8 cellular contexts compared by ENCODE assay signal in the genomic region with DNA sequence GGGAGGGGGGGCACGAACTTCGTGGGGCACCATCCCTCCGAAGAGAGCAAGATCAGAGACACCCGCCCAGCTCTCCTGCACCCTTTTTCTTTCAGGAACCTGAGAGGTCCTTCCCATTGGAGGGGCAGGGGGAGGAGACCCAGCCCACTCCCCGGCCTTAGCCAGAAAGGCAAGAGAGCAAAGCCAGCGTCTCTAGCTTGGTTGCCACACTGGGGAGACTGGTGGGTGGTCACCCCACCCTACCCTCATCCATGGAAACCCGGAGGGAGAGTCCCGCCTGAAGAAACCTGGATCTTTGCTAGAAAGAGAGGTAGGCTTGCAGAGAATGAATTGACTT. TPM values are rescaled to one million over a fixed set of nuclear protein-coding genes. Genes with fewer than 3 reads are reported as not detected.
DNase-seq lines count a peak whose midpoint lies in the region; ATAC-seq, FAIRE-seq and TF ChIP-seq lines count a peak whose summit lies in the region.

No MANE protein-coding gene starts in this region.

- intact Hi-C loops in pancreas (cut with DNase I): loop anchor here in 1 of 3 donors (5.0 kb wide), 1 partner anchor 65 kb away; no protein-coding TSS in a partner anchor

- H4K20me1 ChIP-seq in GM23338 (replicated peaks; ENCODE audit: insufficient read depth): peaks cover 5% of the 10 kb centered on the region
- no peaks in the 10 kb centered on the region for H4K20me1 ChIP-seq in fibroblast of lung (ENCODE audit: control insufficient read depth, extremely low read depth, insufficient read depth, low read length)

- H3F3A ChIP-seq in GM23338 (replicated peaks; ENCODE audit: low read depth): 0 out of 2 replicates have a peak, but pooled peaks cover 3% of the 10 kb centered on the region

- H3K27ac Mint-ChIP-seq in GM23338: peak overlapping the region; percentile 93

- no peak for TF ChIP-seq CTCF in GM23338 (conservative IDR thresholded peaks at IDR 0.05; ENCODE audit: low read depth in 2 of 2)
- TF ChIP-seq CTCF in RWPE2 (IDR thresholded peaks at IDR 0.05; ENCODE audit: poor library complexity, severe bottlenecking): no peak
- TF ChIP-seq CTCF in fibroblast of lung (conservative IDR thresholded peaks at IDR 0.05 in 1 of 2, IDR thresholded peaks at IDR 0.05 in 1 of 2; ENCODE audit: low read depth in 1 of 2, low read length in 2 of 2): no peak
- TF ChIP-seq CTCF in pancreas (IDR thresholded peaks at IDR 0.05): no peak

- ATAC-seq in GM23338 (peak; percentile 47), RWPE2 (ENCODE audit: low read depth) (peak; percentile 4), pancreas (peak; percentile 30 to 39 (median 32)), GM19328 (IDR thresholded peaks at IDR 0.05; ENCODE audit: unreplicated experiment) (no peak), GM21529 (IDR thresholded peaks at IDR 0.05; ENCODE audit: unreplicated experiment) (no peak)

- FAIRE-seq in pancreas (lab: Jason Lieb, UNC): no peak

- H3K36me3 Mint-ChIP-seq in GM23338 (ENCODE audit: low read depth): no peaks in the 10 kb centered on the region

- H3K9me3 ChIP-seq in RWPE2 (ENCODE audit: severe bottlenecking): no peaks in the 10 kb centered on the region
- H3K9me3 ChIP-seq in fibroblast of lung (ENCODE audit: control insufficient read depth, insufficient read depth, low read depth, low read length): no peaks in the 10 kb centered on the region
- no peaks in the 10 kb centered on the region for H3K9me3 ChIP-seq in pancreas

- DNase-seq in GM23338 (ENCODE audit: low spot score) (peak; percentile 81), RWPE2 (ENCODE audit: low spot score) (no peak), fibroblast of lung (ENCODE audit: low read depth in 2 of 2) (no peak), pancreas (peak in 3 of 6 donors; percentile 68 to 72 (median 69)), epidermal melanocyte (ENCODE audit: insufficient read length, low spot score) (no peak)
- DNase-seq in stimulated activated CD8-positive, alpha-beta memory T cell treated with anti-CD3 and anti-CD28 coated beads, Interleukin-4, amount 100 ng/mL, for 48 hours: no peak

- no peaks in the 10 kb centered on the region for H3K9me2 ChIP-seq in GM23338 (ENCODE audit: insufficient read depth)

- H3K27me3 ChIP-seq in GM23338 (ENCODE audit: insufficient read depth): peaks cover 44% of the 10 kb centered on the region
- no peaks in the 10 kb centered on the region for H3K27me3 ChIP-seq in RWPE2 (ENCODE audit: insufficient read depth, poor library complexity, severe bottlenecking)
- H3K27me3 ChIP-seq in fibroblast of lung (ENCODE audit: control insufficient read depth, insufficient read depth, low read length): no peaks in the 10 kb centered on the region
- H3K27me3 ChIP-seq in pancreas: no peaks in the 10 kb centered on the region

- H3K4me1 ChIP-seq in GM23338 (ENCODE audit: insufficient read depth) (peaks cover 41% of the 10 kb centered on the region), RWPE2 (ENCODE audit: insufficient read depth, poor library complexity, severe bottlenecking) (peaks cover 29% of the 10 kb centered on the region), fibroblast of lung (ENCODE audit: control insufficient read depth, extremely low read depth, insufficient read depth, low read length) (peaks cover 11% of the 10 kb centered on the region), pancreas (peaks cover 0 to 30% (median 10%) of the 10 kb centered on the region in 3 donors)

- peak overlapping the region; percentile 83 for H3K9ac ChIP-seq in fibroblast of lung (ENCODE audit: insufficient read depth, low read length)

- H3K36me3 ChIP-seq in GM23338 (ENCODE audit: insufficient read depth) (no peaks in the 10 kb centered on the region), RWPE2 (ENCODE audit: low read depth) (peaks cover 4% of the 10 kb centered on the region; the same call in 1 of the 2 replicates), fibroblast of lung (ENCODE audit: control insufficient read depth, insufficient read depth, low read length) (peaks cover 2% of the 10 kb centered on the region), pancreas (no peaks in the 10 kb centered on the region)

- WGBS in pancreas, 2 donors: 0 to 1% methylated on average over 8 of the region's 8 CpGs

- H3K27ac ChIP-seq in GM23338 (ENCODE audit: low read depth) (0 out of 2 replicates have a peak overlapping the region, but pooled peaks have one; percentile 53), RWPE2 (ENCODE audit: poor library complexity, severe bottlenecking) (peak overlapping the region; percentile 81), fibroblast of lung (ENCODE audit: insufficient read depth, low read length) (peak overlapping the region; percentile 97), pancreas (peak overlapping the region; percentile 75 to 84 (median 80))

- H2AFZ ChIP-seq in GM23338 (peak overlapping the region; percentile 8; the same call in 1 of the 2 replicates), fibroblast of lung (ENCODE audit: low read length) (no peak overlapping the region)

- H3K4me2 ChIP-seq in GM23338 (peak overlapping the region; percentile 90), fibroblast of lung (ENCODE audit: extremely low read depth, insufficient read depth, low read length) (peak overlapping the region; percentile 33)

- H3K27me3 Mint-ChIP-seq in GM23338 (ENCODE audit: insufficient read depth, low read depth, poor library complexity): peaks cover 35% of the 10 kb centered on the region

- H3K79me2 ChIP-seq in GM23338 (replicated peaks; ENCODE audit: insufficient read depth) (0 out of 2 replicates have a peak, but pooled peaks cover 3% of the 10 kb centered on the region), fibroblast of lung (ENCODE audit: control insufficient read depth, insufficient read depth, low read length) (peaks cover 52% of the 10 kb centered on the region)

- peak overlapping the region; percentile 83 for H3K4me3 Mint-ChIP-seq in GM23338

- no peaks in the 10 kb centered on the region for H3K9me3 Mint-ChIP-seq in GM23338

- H3K4me1 Mint-ChIP-seq in GM23338: peaks cover 59% of the 10 kb centered on the region

- peak overlapping the region; percentile 92 for H3K4me3 ChIP-seq in GM23338
- H3K4me3 ChIP-seq in RWPE2 (ENCODE audit: severe bottlenecking): peak overlapping the region; percentile 56
- H3K4me3 ChIP-seq in fibroblast of lung (replicated peaks in 1 of 4; ENCODE audit: control extremely low read depth in 1 of 4, insufficient read depth in 1 of 4, low read depth in 3 of 4, low read length in 4 of 4): peak overlapping the region; percentile 81 to 96 (median 90)
- H3K4me3 ChIP-seq in pancreas: peak overlapping the region; percentile 40 to 59 (median 48)

TF ChIP-seq in GM23338, 12 proteins besides CTCF, POLR2A, EP300 and RAD21 (continues in another document):
- TF ChIP-seq POLR2AphosphoS5 (IDR thresholded peaks at IDR 0.05; ENCODE audit: low read depth): no peak

RNA-seq across cellular contexts. Expression of a gene that starts 0.2 kb away (rescaled TPM):
- total RNA-seq in GM23338 (2014; rRNA removed; shearing (Covaris generic)): 14.6 and 15.8 TPM in 2 replicates
- polyA plus RNA-seq in GM23338 (2016; fragmentation: Nextera tagmentation; extraction: Ambion mirVana): 4.3 and 5.5 TPM in 2 replicates
- 143 and 302 TPM in 2 replicates for total RNA-seq in fibroblast of lung
- 265 and 328 TPM in 2 replicates for polyA plus RNA-seq in fibroblast of lung
- 168 and 218 TPM in 2 replicates for polyA plus RNA-seq in fibroblast of lung (2012)
- 583 and 648 TPM in 2 replicates for polyA minus RNA-seq in fibroblast of lung (ENCODE audit: low replicate concordance)
- 10 to 100 TPM; 14.0 to 40.5 (median 15.0) TPM for total RNA-seq in pancreas
- 10 to 100 TPM; 13.8 to 19.3 TPM for polyA plus RNA-seq in pancreas

Comparison
In these comparisons a context has a peak if more than half of its experiments do, and no peak if none do; other contexts are left out.
1. ATAC-seq: peak in GM23338 (single experiment), RWPE2 (single experiment) and pancreas (4 of 4); none in GM19328 (single experiment) and GM21529 (single experiment).
2. Peak in every context shown above with its lines, with median percentiles within 50 percentile points of each other: H3K27ac ChIP-seq and H3K4me3 ChIP-seq.